ENCODE assay signal across 21 cellular contexts in genomic region chr6:15713325-15713724, GRCh38. TPM values are rescaled to one million over a fixed set of nuclear protein-coding genes. Genes with fewer than 3 reads are reported as not detected.
DNase-seq lines count a peak whose midpoint lies in the region; ATAC-seq, FAIRE-seq and TF ChIP-seq lines count a peak whose summit lies in the region.
"Had no signal": no experiment of that assay in that cellular context is flagged by ENCODE, and none has a peak within 500 bp of the region (broad histone marks: within the 10 kb centered on the region; RNA-seq: fewer than 3 reads in every experiment).

No MANE protein-coding gene starts in this region.

- no peak for TF ChIP-seq POLR2A in GM12892 (IDR thresholded peaks at IDR 0.05; ENCODE audit: low read depth, low read length)

- H3K9ac ChIP-seq in NT2/D1 (ENCODE audit: insufficient read length, low read depth) (no peak overlapping the region), endodermal cell (ENCODE audit: extremely low read depth, low read length, poor library complexity, severe bottlenecking) (no peak overlapping the region)

- TF ChIP-seq CTCF in endodermal cell (conservative IDR thresholded peaks at IDR 0.05): no peak
- no peak for TF ChIP-seq CTCF in psoas muscle (IDR thresholded peaks at IDR 0.05)

- H3K4me3 ChIP-seq in NT2/D1 (ENCODE audit: insufficient read length, low read depth) (no peak overlapping the region), endodermal cell (ENCODE audit: low read length) (no peak overlapping the region), psoas muscle (no peak overlapping the region)
- H3K4me3 ChIP-seq: K562 had no signal

- H3K36me3 Mint-ChIP-seq in endodermal cell (ENCODE audit: low read depth): no peaks in the 10 kb centered on the region
- H3K36me3 Mint-ChIP-seq: CD4-positive, CD25-positive, alpha-beta regulatory T cell; CD8-positive, alpha-beta memory T cell had no signal

- H3K27ac Mint-ChIP-seq in endodermal cell: no peak overlapping the region
- H3K27ac Mint-ChIP-seq: CD4-positive, CD25-positive, alpha-beta regulatory T cell had no signal

- no peak for FAIRE-seq in GM12892 (lab: Jason Lieb, UNC)
- FAIRE-seq: A204.1, D721Med, G401.6, GM12891, GM18507, HTR-8/SVneo, K562 had no signal

- H3K9me3 Mint-ChIP-seq in endodermal cell: peaks cover 12% of the 10 kb centered on the region

- H3K9me3 ChIP-seq in NT2/D1 (ENCODE audit: insufficient read depth, low read length): peaks cover 17% of the 10 kb centered on the region; the same call in 1 of the 2 replicates
- H3K9me3 ChIP-seq in endodermal cell (ENCODE audit: control insufficient read depth, low read length): no peaks in the 10 kb centered on the region
- H3K9me3 ChIP-seq in psoas muscle: no peaks in the 10 kb centered on the region
- H3K9me3 ChIP-seq: BE2C had no signal

- no peaks in the 10 kb centered on the region for H3K4me1 Mint-ChIP-seq in endodermal cell
- H3K4me1 Mint-ChIP-seq: CD4-positive, CD25-positive, alpha-beta regulatory T cell; CD8-positive, alpha-beta memory T cell had no signal

- H3K27me3 ChIP-seq in NT2/D1 (ENCODE audit: insufficient read depth, insufficient read length) (no peaks in the 10 kb centered on the region), endodermal cell (ENCODE audit: control insufficient read depth, insufficient read depth, low read length, poor library complexity, severe bottlenecking) (no peaks in the 10 kb centered on the region), psoas muscle (ENCODE audit: insufficient read depth in 3 of 3, low read length in 2 of 3) (no peaks in the 10 kb centered on the region)
- H3K27me3 ChIP-seq: BE2C had no signal

- H3K4me1 ChIP-seq in NT2/D1 (ENCODE audit: insufficient read depth, insufficient read length): no peaks in the 10 kb centered on the region
- H3K4me1 ChIP-seq in endodermal cell (ENCODE audit: control insufficient read depth, insufficient read depth, low read length): no peaks in the 10 kb centered on the region
- H3K4me1 ChIP-seq in psoas muscle: peaks cover 35% of the 10 kb centered on the region
- H3K4me1 ChIP-seq: BE2C had no signal

- peak; percentile 50 for DNase-seq in NT2/D1 (ENCODE audit: low read depth, low spot score)
- DNase-seq in endodermal cell: peak; percentile 41
- DNase-seq in psoas muscle: no peak
- no peak for DNase-seq in GM12892 (ENCODE audit: insufficient read length)
- DNase-seq: ACHN; BE2C; C1 segment of cervical spinal cord; CD4-positive, CD25-positive, alpha-beta regulatory T cell; CD8-positive, alpha-beta memory T cell; COR-L47; HCEC 1CT; IMR-90 had no signal

- intact Hi-C loops in psoas muscle (cut with DNase I): no loop called here

- WGBS in endodermal cell (ENCODE audit: insufficient coverage in 1 of 2, insufficient read length in 1 of 2), 2 experiments: 71 to 80% methylated on average over 2 to 3 of the region's 3 CpGs
- 60 to 74% (median 69%) methylated on average over 3 of the region's 3 CpGs for WGBS in psoas muscle, 3 donors

- peaks cover 2% of the 10 kb centered on the region for H3K27me3 Mint-ChIP-seq in endodermal cell (ENCODE audit: insufficient read depth)

- ATAC-seq in psoas muscle (no peak), GM21619 (IDR thresholded peaks at IDR 0.05; ENCODE audit: unreplicated experiment) (no peak), GM19467 (IDR thresholded peaks at IDR 0.05; ENCODE audit: unreplicated experiment) (no peak)
- ATAC-seq: K562 had no signal

- no peak overlapping the region for H3K27ac ChIP-seq in endodermal cell (ENCODE audit: low read depth, low read length)
- H3K27ac ChIP-seq in psoas muscle: peak overlapping the region; percentile 53

- no peak overlapping the region for H3K4me3 Mint-ChIP-seq in endodermal cell
- H3K4me3 Mint-ChIP-seq: CD4-positive, CD25-positive, alpha-beta regulatory T cell; CD8-positive, alpha-beta memory T cell had no signal

- no peaks in the 10 kb centered on the region for H3K36me3 ChIP-seq in NT2/D1 (ENCODE audit: insufficient read depth, insufficient read length, low read length)
- no peaks in the 10 kb centered on the region for H3K36me3 ChIP-seq in endodermal cell (ENCODE audit: control insufficient read depth, insufficient read depth, low read length)
- no peaks in the 10 kb centered on the region for H3K36me3 ChIP-seq in psoas muscle (ENCODE audit: insufficient read depth in 1 of 2, low read depth in 1 of 2)
- H3K36me3 ChIP-seq: BE2C had no signal

RNA-seq across cellular contexts. Expression of gene DTNBP1, which starts 50.5 kb away (rescaled TPM):
- 10 to 100 TPM; 14.1 to 31.4 TPM for total RNA-seq in endodermal cell
- polyA plus RNA-seq in endodermal cell (2013, experiment 1 of 2): 18.1 TPM
- 20.9 TPM for polyA plus RNA-seq in endodermal cell (2013, experiment 2 of 2)
- total RNA-seq in psoas muscle: 10 to 100 TPM in 3 of 4 donors, 1 to 10 TPM in 1; 8.6 to 16.6 (median 14.4) TPM
- polyA plus RNA-seq in psoas muscle: 10 to 100 TPM in 2 of 3 donors, 1 to 10 TPM in 1; 8.0 to 22.0 (median 15.2) TPM
- polyA plus RNA-seq in GM12892 (2012; ENCODE audit: missing spikeins): 15.2 TPM

Comparison
In these comparisons a context has a peak if more than half of its experiments do, and no peak if none do; other contexts are left out.
1. DNase-seq: peak in NT2/D1 (single experiment) and endodermal cell (single experiment); none in psoas muscle (0 of 2) and GM12892 (single experiment).